In genomic region chr2:74399785-74400184, GRCh38 we compare ENCODE assay signal across 8 cellular contexts. TPM values are rescaled to one million over a fixed set of nuclear protein-coding genes. Genes with fewer than 3 reads are reported as not detected.
DNase-seq lines count a peak whose midpoint lies in the region; ATAC-seq and TF ChIP-seq lines count a peak whose summit lies in the region.

No MANE protein-coding gene starts in this region.

- DNase-seq in ACHN (peak; percentile 54), NCI-H82 treated with DMSO at 0.1 percent for 48 hours (lab: John Stamatoyannopoulos, UW; ENCODE audit: unreplicated experiment) (peak; percentile 50), chondrocyte (ENCODE audit: low spot score) (no peak), globus pallidus (ENCODE audit: low spot score) (no peak), GOT3 (lab: John Stamatoyannopoulos, UW) (no peak)

- H3K27ac Mint-ChIP-seq in chondrocyte (ENCODE audit: unreplicated experiment) = no peak overlapping the region

- H3K4me3 ChIP-seq in GM12875 (ENCODE audit: low read depth, low read length) (no peak overlapping the region), parathyroid adenoma (ENCODE audit: low read depth, low read length) (no peak overlapping the region)

- in situ Hi-C loops in ACHN (cut with HindIII; ENCODE audit: low pct_ligation_motif_present, low pct_unique_long_range_greater_than_20kb, low sequenced_read_pairs) = no loop called here

- TF ChIP-seq CTCF in GM12875 (IDR thresholded peaks at IDR 0.05; ENCODE audit: borderline replicate concordance, insufficient read depth, low read depth, low read length) (peak; percentile 67; the same call in 1 of the 2 replicates), chondrocyte (IDR thresholded peaks at IDR 0.05) (peak; percentile 76), parathyroid adenoma (IDR thresholded peaks at IDR 0.05) (peak; percentile 52)

- no peaks in the 10 kb centered on the region for H3K4me1 Mint-ChIP-seq in chondrocyte (ENCODE audit: low read depth)

- H3K4me2 ChIP-seq in parathyroid adenoma (ENCODE audit: low read length) = no peak overlapping the region

- no peaks in the 10 kb centered on the region for H3K36me3 ChIP-seq in parathyroid adenoma (ENCODE audit: control insufficient read depth, insufficient read depth, low read length)

- no peaks in the 10 kb centered on the region for H3K27me3 ChIP-seq in parathyroid adenoma (ENCODE audit: control insufficient read depth, insufficient read depth, low read length)

- no peaks in the 10 kb centered on the region for H3K79me2 ChIP-seq in parathyroid adenoma

- ATAC-seq in HG03196 (IDR thresholded peaks at IDR 0.05; ENCODE audit: unreplicated experiment) = no peak

- H2AFZ ChIP-seq in parathyroid adenoma = no peak overlapping the region

- no peak overlapping the region for H3K9ac ChIP-seq in parathyroid adenoma

- H3K4me1 ChIP-seq in parathyroid adenoma = no peaks in the 10 kb centered on the region

- H3K9me3 ChIP-seq in parathyroid adenoma (ENCODE audit: control insufficient read depth, low read length) = no peaks in the 10 kb centered on the region

- H3K27ac ChIP-seq in parathyroid adenoma = no peak overlapping the region

- no peaks in the 10 kb centered on the region for H3K36me3 Mint-ChIP-seq in chondrocyte (ENCODE audit: low read depth)

- no peak overlapping the region for H3K4me3 Mint-ChIP-seq in chondrocyte (ENCODE audit: unreplicated experiment)

- no peaks in the 10 kb centered on the region for H3K9me3 Mint-ChIP-seq in chondrocyte (ENCODE audit: low read depth)

- H3K27me3 Mint-ChIP-seq in chondrocyte (ENCODE audit: low read depth) = peaks cover 3% of the 10 kb centered on the region

RNA-seq across cellular contexts. Expression of gene DCTN1, which starts 19.7 kb away (rescaled TPM):
- total RNA-seq in chondrocyte = 157 to 167 TPM (median 161 TPM) in 3 replicates

RNA-seq across cellular contexts. Expression of gene C2orf81, which starts 21.6 kb away (rescaled TPM):
- 1.3 to 3.4 TPM (median 1.5 TPM) in 3 replicates for total RNA-seq in chondrocyte

RNA-seq across cellular contexts. Expression of gene WDR54, which starts 21.7 kb away (rescaled TPM):
- 10.4 to 11.2 TPM (median 11.0 TPM) in 3 replicates for total RNA-seq in chondrocyte

RNA-seq across cellular contexts. Expression of gene RTKN, which starts 42.0 kb away (rescaled TPM):
- total RNA-seq in chondrocyte = 18.3 to 32.4 TPM (median 20.4 TPM) in 3 replicates

RNA-seq across cellular contexts. Expression of gene INO80B, which starts 55.1 kb away (rescaled TPM):
- total RNA-seq in chondrocyte = 23.2 to 35.0 TPM (median 24.3 TPM) in 3 replicates

Comparison
In these comparisons a context has a peak if more than half of its experiments do, and no peak if none do; other contexts are left out.
1. DNase-seq: peak in ACHN (single experiment) and NCI-H82 treated with DMSO at 0.1 percent for 48 hours (single experiment); none in chondrocyte (single experiment), globus pallidus (single experiment) and GOT3 (single experiment).
2. Peak in every context shown above with its lines, with median percentiles within 50 percentile points of each other: CTCF ChIP-seq.